Comparison of ENCODE assay signal across 1 cellular context in the genomic region with DNA sequence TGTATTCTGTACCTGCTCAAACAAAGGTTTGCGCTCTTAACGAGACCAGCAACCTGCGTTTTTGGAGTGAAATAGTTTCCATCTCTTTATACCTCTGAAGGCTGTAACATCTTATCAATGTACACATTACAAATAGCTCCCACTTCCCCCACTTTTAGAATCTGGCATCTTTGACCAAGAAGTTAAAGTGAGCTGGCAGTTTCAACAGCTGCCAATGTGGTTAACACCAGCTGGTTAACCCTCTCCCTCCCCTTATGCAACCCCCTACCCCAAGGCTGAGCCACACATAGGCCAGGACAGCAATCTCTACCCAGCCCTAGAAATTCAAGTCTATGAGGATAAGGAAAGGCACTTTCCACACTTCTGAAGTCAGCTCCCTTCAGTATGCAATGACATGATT.
TF ChIP-seq lines count a peak whose summit lies in the region.

No MANE protein-coding gene starts in this region.

TF ChIP-seq in IMR-90, 13 proteins besides CTCF, POLR2A, EP300 and RAD21 (continued from another document):
- TF ChIP-seq, protein P1, sequence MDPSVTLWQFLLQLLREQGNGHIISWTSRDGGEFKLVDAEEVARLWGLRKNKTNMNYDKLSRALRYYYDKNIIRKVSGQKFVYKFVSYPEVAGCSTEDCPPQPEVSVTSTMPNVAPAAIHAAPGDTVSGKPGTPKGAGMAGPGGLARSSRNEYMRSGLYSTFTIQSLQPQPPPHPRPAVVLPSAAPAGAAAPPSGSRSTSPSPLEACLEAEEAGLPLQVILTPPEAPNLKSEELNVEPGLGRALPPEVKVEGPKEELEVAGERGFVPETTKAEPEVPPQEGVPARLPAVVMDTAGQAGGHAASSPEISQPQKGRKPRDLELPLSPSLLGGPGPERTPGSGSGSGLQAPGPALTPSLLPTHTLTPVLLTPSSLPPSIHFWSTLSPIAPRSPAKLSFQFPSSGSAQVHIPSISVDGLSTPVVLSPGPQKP (IDR thresholded peaks at IDR 0.05; ENCODE audit: borderline replicate concordance, low read depth, low read length) = no peak
- TF ChIP-seq, protein P2, sequence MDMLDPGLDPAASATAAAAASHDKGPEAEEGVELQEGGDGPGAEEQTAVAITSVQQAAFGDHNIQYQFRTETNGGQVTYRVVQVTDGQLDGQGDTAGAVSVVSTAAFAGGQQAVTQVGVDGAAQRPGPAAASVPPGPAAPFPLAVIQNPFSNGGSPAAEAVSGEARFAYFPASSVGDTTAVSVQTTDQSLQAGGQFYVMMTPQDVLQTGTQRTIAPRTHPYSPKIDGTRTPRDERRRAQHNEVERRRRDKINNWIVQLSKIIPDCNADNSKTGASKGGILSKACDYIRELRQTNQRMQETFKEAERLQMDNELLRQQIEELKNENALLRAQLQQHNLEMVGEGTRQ (IDR thresholded peaks at IDR 0.05; ENCODE audit: low read depth, low read length) = no peak
- no peak for TF ChIP-seq RCOR1 (IDR thresholded peaks at IDR 0.05; ENCODE audit: insufficient replicate concordance, low read length)
- no peak for TF ChIP-seq CHD1 (IDR thresholded peaks at IDR 0.05; ENCODE audit: low read depth, low read length)
- no peak for TF ChIP-seq RFX5 (IDR thresholded peaks at IDR 0.05; ENCODE audit: low read depth, low read length)
- TF ChIP-seq SMC3 (IDR thresholded peaks at IDR 0.05; ENCODE audit: low read depth, low read length) = no peak
